Comparison of ENCODE assay signal across 21 cellular contexts in the genomic region with DNA sequence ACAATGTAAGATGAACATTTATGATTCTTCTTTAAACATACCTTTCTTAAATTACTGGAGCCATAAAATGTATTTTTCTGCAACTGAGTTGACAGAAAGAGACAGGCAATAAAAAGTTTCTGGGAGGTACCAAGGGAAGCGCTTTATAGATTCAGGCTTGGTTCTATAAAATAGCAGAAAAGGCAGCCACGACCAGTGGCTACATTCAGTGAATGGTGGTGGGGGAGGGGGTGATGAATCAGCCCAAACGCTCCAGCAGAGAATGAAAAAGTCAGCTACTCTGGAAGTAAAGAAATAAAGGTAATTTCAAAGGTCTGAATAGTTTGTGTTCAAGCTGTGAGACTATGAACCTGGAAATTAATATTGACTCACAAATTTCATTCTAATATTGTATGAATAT.
"Had no signal": no experiment of that assay in that cellular context is flagged by ENCODE, and none has a peak within 500 bp of the region (broad histone marks: within the 10 kb centered on the region; RNA-seq: fewer than 3 reads in every experiment).

No MANE protein-coding gene starts in this region.

- H3K27me3 Mint-ChIP-seq: activated B cell treated with CpG ODN at 0.5 μM for 24 hours; activated CD4-positive, alpha-beta T cell treated with anti-CD3 and anti-CD28 coated beads, Interleukin-2, amount 10 ng/mL, durations not matched to agents 24 days and 14 days; activated naive CD8-positive, alpha-beta T cell treated with anti-CD3 and anti-CD28 coated beads, Interleukin-2, amount 50 U/mL, for 24 hours; brain; central memory CD8-positive, alpha-beta T cell; T-helper 17 cell had no signal

- H3K4me1 Mint-ChIP-seq: activated B cell treated with CpG ODN at 0.5 μM for 24 hours; activated CD4-positive, alpha-beta T cell treated with anti-CD3 and anti-CD28 coated beads, Interleukin-2, amount 10 ng/mL, durations not matched to agents 24 days and 14 days; activated naive CD8-positive, alpha-beta T cell treated with anti-CD3 and anti-CD28 coated beads, Interleukin-2, amount 50 U/mL, for 24 hours; central memory CD8-positive, alpha-beta T cell; T-helper 17 cell had no signal

- H3K4me3 Mint-ChIP-seq: activated B cell treated with CpG ODN at 0.5 μM for 24 hours; activated CD4-positive, alpha-beta T cell treated with anti-CD3 and anti-CD28 coated beads, Interleukin-2, amount 10 ng/mL, durations not matched to agents 24 days and 14 days; activated naive CD8-positive, alpha-beta T cell treated with anti-CD3 and anti-CD28 coated beads, Interleukin-2, amount 50 U/mL, for 24 hours; activated T-cell treated with anti-CD3 and anti-CD28 coated beads, Interleukin-2, amount 50 U/mL, for 4 hours; brain; central memory CD8-positive, alpha-beta T cell; T-helper 17 cell had no signal

- H3K36me3 Mint-ChIP-seq: activated naive CD4-positive, alpha-beta T cell treated with anti-CD3 and anti-CD28 coated beads, Interleukin-2, amount 50 U/mL, for 72 hours; brain had no signal

- DNase-seq: activated B cell treated with CpG ODN at 0.5 μM for 24 hours; activated CD4-positive, alpha-beta T cell treated with anti-CD3 and anti-CD28 coated beads for 1 hour; activated CD4-positive, alpha-beta T cell treated with anti-CD3 and anti-CD28 coated beads, Interleukin-2, amount 10 ng/mL, durations not matched to agents 24 days and 14 days; activated CD4-positive, alpha-beta T cell treated with anti-CD3 and anti-CD28 coated beads, Interleukin-2, amount 50 U/mL, for 48 hours; activated effector memory CD4-positive, alpha-beta T cell treated with anti-CD3 and anti-CD28 coated beads, Interleukin-2, amount 50 U/mL, for 16 hours; activated naive CD4-positive, alpha-beta T cell treated with Interleukin-2 at 50 U/mL for 16 hours; activated naive CD8-positive, alpha-beta T cell treated with anti-CD3 and anti-CD28 coated beads, Interleukin-2, amount 50 U/mL, for 24 hours; activated T-cell treated with anti-CD3 and anti-CD28 coated beads, Interleukin-2, amount 50 U/mL, for 4 hours; amniotic stem cell; NCI-H1048; NCI-H1417; NCI-H1694 treated with DMSO at 0.1 percent for 48 hours; NCI-H2081; NCI-H446; NCI-H524; SIG-M5; T-helper 17 cell; T-helper 9 cell had no signal

- H3K9me3 Mint-ChIP-seq: activated B cell treated with CpG ODN at 0.5 μM for 24 hours; activated CD4-positive, alpha-beta T cell treated with anti-CD3 and anti-CD28 coated beads, Interleukin-2, amount 10 ng/mL, durations not matched to agents 24 days and 14 days; activated naive CD8-positive, alpha-beta T cell treated with anti-CD3 and anti-CD28 coated beads, Interleukin-2, amount 50 U/mL, for 24 hours; activated T-cell treated with anti-CD3 and anti-CD28 coated beads, Interleukin-2, amount 50 U/mL, for 4 hours; brain had no signal

- ATAC-seq: activated naive CD4-positive, alpha-beta T cell treated with anti-CD3 and anti-CD28 coated beads, Interleukin-2, amount 50 U/mL, for 72 hours; activated naive CD8-positive, alpha-beta T cell treated with anti-CD3 and anti-CD28 coated beads, Interleukin-2, amount 50 U/mL, for 24 hours; activated T-cell treated with anti-CD3 and anti-CD28 coated beads, Interleukin-2, amount 50 U/mL, for 4 hours; T-helper 17 cell had no signal

- H3K27ac Mint-ChIP-seq: activated B cell treated with CpG ODN at 0.5 μM for 24 hours; activated CD4-positive, alpha-beta T cell treated with anti-CD3 and anti-CD28 coated beads, Interleukin-2, amount 10 ng/mL, durations not matched to agents 24 days and 14 days; activated naive CD4-positive, alpha-beta T cell treated with anti-CD3 and anti-CD28 coated beads, Interleukin-2, amount 50 U/mL, for 72 hours; activated naive CD8-positive, alpha-beta T cell treated with anti-CD3 and anti-CD28 coated beads, Interleukin-2, amount 50 U/mL, for 24 hours; T-helper 17 cell had no signal
